Comparison of ENCODE assay signal across 7 cellular contexts in the genomic region with DNA sequence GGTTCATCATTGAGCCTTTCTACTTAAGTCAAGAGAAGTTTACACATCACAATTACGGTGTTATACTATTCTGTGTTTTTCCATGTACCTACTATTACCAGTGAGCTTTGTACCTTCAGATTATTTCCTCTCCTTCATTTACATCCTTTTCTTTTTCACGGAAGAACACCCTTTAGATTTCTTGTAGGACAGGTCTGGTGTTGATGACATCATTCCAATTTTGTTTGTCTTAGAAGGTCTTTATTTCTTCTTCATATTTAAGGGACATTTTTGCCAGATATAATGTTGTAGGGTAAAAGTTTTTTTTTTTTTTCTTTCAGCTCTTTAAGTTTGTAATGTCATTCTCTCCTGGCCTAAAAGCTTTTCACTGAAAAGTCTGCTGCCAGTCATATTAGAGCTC.
"Had no signal": no experiment of that assay in that cellular context is flagged by ENCODE, and none has a peak within 500 bp of the region (broad histone marks: within the 10 kb centered on the region; RNA-seq: fewer than 3 reads in every experiment).

No MANE protein-coding gene starts in this region.

- H3K27ac ChIP-seq: HL-60, KMS-11 had no signal

- H3K4me3 ChIP-seq: K562 had no signal

- H3K9ac ChIP-seq: KMS-11 had no signal

- FAIRE-seq: HTR-8/SVneo, K562 had no signal

- DNase-seq: IMR-90, KBM-7, KG1 had no signal

- H3K4me2 ChIP-seq: KMS-11 had no signal

- ATAC-seq: K562 had no signal
